ENCODE assay signal across 17 cellular contexts in the genomic region with DNA sequence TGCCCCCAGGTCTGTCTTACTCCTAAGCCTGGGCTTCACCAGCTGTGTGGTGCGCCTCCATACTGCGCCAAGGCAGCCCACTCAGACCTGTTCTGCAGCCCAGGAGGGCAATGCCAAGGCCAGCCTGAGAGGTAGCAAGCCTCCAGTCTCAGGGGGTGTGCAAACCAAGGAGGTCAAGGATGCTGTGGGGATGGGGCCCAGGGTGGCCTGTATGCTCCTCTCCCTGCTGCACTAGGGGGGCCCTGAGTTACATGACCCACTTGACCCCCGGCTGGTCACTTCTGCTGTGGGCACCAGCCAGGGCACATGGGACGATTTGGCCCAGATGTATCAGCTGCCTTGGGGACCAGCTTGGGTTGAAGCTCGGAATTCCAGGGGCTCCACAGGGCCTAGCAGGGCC.
A peak's percentile ranks its signal among the peaks of the same experiment; 100 is the strongest.
DNase-seq lines count a peak whose midpoint lies in the region; ATAC-seq and TF ChIP-seq lines count a peak whose summit lies in the region.
"Had no signal": no experiment of that assay in that cellular context is flagged by ENCODE, and none has a peak within 500 bp of the region (broad histone marks: within the 10 kb centered on the region; RNA-seq: fewer than 3 reads in every experiment).

No MANE protein-coding gene starts in this region.

- H3K27me3 Mint-ChIP-seq in activated T-helper 17 cell treated with anti-CD3 and anti-CD28 coated beads, Interleukin-2, amount 50 U/mL, for 72 hours = no peaks in the 10 kb centered on the region

- TF ChIP-seq POLR2A in spleen (IDR thresholded peaks at IDR 0.05) (no peak), transverse colon (IDR thresholded peaks at IDR 0.05) (no peak)

- H3K36me3 ChIP-seq in lower lobe of right lung (no peaks in the 10 kb centered on the region), spleen (no peaks in the 10 kb centered on the region), transverse colon (no peaks in the 10 kb centered on the region)
- H3K36me3 ChIP-seq: BE2C had no signal

- 79 to 97% (median 93%) methylated on average over 3 to 5 of the region's 5 CpGs for WGBS in spleen, 5 donors
- 96% methylated on average over 5 of the region's 5 CpGs; no CpG with 5 or more reads in 1 of the 2 donors for WGBS in transverse colon (ENCODE audit: low coverage in 1 of 2), 2 donors

- H3K4me1 Mint-ChIP-seq in activated T-helper 17 cell treated with anti-CD3 and anti-CD28 coated beads, Interleukin-2, amount 50 U/mL, for 72 hours = no peaks in the 10 kb centered on the region
- H3K4me1 Mint-ChIP-seq: CD8-positive, alpha-beta memory T cell had no signal

- peaks cover 3% of the 10 kb centered on the region for H3K4me1 ChIP-seq in lower lobe of right lung
- H3K4me1 ChIP-seq in spleen = peaks cover 0 to 6% (median 0%) of the 10 kb centered on the region in 6 donors
- peaks cover 0 to 22% (median 11%) of the 10 kb centered on the region in 4 donors for H3K4me1 ChIP-seq in transverse colon
- H3K4me1 ChIP-seq: BE2C had no signal

- H3K27me3 ChIP-seq in lower lobe of right lung (ENCODE audit: low read depth) (no peaks in the 10 kb centered on the region), spleen (replicated peaks in 1 of 7) (no peaks in the 10 kb centered on the region), transverse colon (no peaks in the 10 kb centered on the region)
- H3K27me3 ChIP-seq: BE2C had no signal

- no peak overlapping the region for H3K27ac ChIP-seq in lower lobe of right lung
- H3K27ac ChIP-seq in spleen = no peak overlapping the region
- no peak overlapping the region for H3K27ac ChIP-seq in transverse colon
- H3K27ac ChIP-seq: GM23248 had no signal

- H3K9me3 Mint-ChIP-seq in activated T-helper 17 cell treated with anti-CD3 and anti-CD28 coated beads, Interleukin-2, amount 50 U/mL, for 72 hours = no peaks in the 10 kb centered on the region

- no peak overlapping the region for H3K4me3 Mint-ChIP-seq in activated T-helper 17 cell treated with anti-CD3 and anti-CD28 coated beads, Interleukin-2, amount 50 U/mL, for 72 hours
- H3K4me3 Mint-ChIP-seq: CD4-positive, CD25-positive, alpha-beta regulatory T cell; CD8-positive, alpha-beta memory T cell had no signal

- no peak for TF ChIP-seq EP300 in transverse colon (IDR thresholded peaks at IDR 0.05; ENCODE audit: low read depth)

- in situ Hi-C loops in transverse colon (cut with MboI; ENCODE audit: low pct_ligation_motif_present in 1 of 4, low pct_unique_long_range_greater_than_20kb in 1 of 4, low sequenced_read_pairs in 3 of 4) = no loop called here

- intact Hi-C loops in lower lobe of right lung (cut with DNase I) (no loop called here), spleen (cut with DNase I; ENCODE audit: low total_unique reads) (no loop called here), transverse colon (cut with DNase I; ENCODE audit: low total_unique reads) (no loop called here)

- DNase-seq in lower lobe of right lung (peak; percentile 31), spleen (peak; percentile 30), amniotic stem cell (lab: John Stamatoyannopoulos, UW) (no peak), transverse colon (no peak)
- DNase-seq: BE2C; C1 segment of cervical spinal cord; CD4-positive, CD25-positive, alpha-beta regulatory T cell; CD8-positive, alpha-beta memory T cell; COR-L47; DMS 273 treated with DMSO at 0.1 percent for 48 hours; DMS53; DND-41; GM23248; HCEC 1CT had no signal

- no peak overlapping the region for H3K4me3 ChIP-seq in lower lobe of right lung
- H3K4me3 ChIP-seq in spleen = no peak overlapping the region
- no peak overlapping the region for H3K4me3 ChIP-seq in transverse colon
- H3K4me3 ChIP-seq: GM23248 had no signal

- H3K9me3 ChIP-seq in lower lobe of right lung = no peaks in the 10 kb centered on the region
- peaks cover 0 to 4% (median 0%) of the 10 kb centered on the region in 8 donors for H3K9me3 ChIP-seq in spleen
- H3K9me3 ChIP-seq in transverse colon = no peaks in the 10 kb centered on the region
- H3K9me3 ChIP-seq: BE2C had no signal

- TF ChIP-seq CTCF in lower lobe of right lung (IDR thresholded peaks at IDR 0.05) (no peak), spleen (IDR thresholded peaks at IDR 0.05 in 8 of 11, conservative IDR thresholded peaks at IDR 0.05 in 3 of 11) (no peak), transverse colon (IDR thresholded peaks at IDR 0.05) (no peak)

- H3K36me3 Mint-ChIP-seq in activated T-helper 17 cell treated with anti-CD3 and anti-CD28 coated beads, Interleukin-2, amount 50 U/mL, for 72 hours (ENCODE audit: low read depth) = no peaks in the 10 kb centered on the region
- H3K36me3 Mint-ChIP-seq: CD4-positive, CD25-positive, alpha-beta regulatory T cell; CD8-positive, alpha-beta memory T cell had no signal

- ATAC-seq in activated T-helper 17 cell treated with anti-CD3 and anti-CD28 coated beads, Interleukin-2, amount 50 U/mL, for 72 hours (replicated peaks) = peak; percentile 11
- ATAC-seq in lower lobe of right lung (no peak), HG03175 (IDR thresholded peaks at IDR 0.05; ENCODE audit: unreplicated experiment) (no peak)
- ATAC-seq: HepG2 had no signal

- H3K27ac Mint-ChIP-seq in activated T-helper 17 cell treated with anti-CD3 and anti-CD28 coated beads, Interleukin-2, amount 50 U/mL, for 72 hours = no peak overlapping the region
- H3K27ac Mint-ChIP-seq: CD4-positive, CD25-positive, alpha-beta regulatory T cell; CD8-positive, alpha-beta memory T cell had no signal

Comparison
In these comparisons a context has a peak if more than half of its experiments do, and no peak if none do; other contexts are left out.
1. DNase-seq: peak in lower lobe of right lung (single experiment) and spleen (single experiment); none in amniotic stem cell (single experiment) and transverse colon (single experiment).